Comparison of ENCODE assay signal across 7 cellular contexts in the genomic region with DNA sequence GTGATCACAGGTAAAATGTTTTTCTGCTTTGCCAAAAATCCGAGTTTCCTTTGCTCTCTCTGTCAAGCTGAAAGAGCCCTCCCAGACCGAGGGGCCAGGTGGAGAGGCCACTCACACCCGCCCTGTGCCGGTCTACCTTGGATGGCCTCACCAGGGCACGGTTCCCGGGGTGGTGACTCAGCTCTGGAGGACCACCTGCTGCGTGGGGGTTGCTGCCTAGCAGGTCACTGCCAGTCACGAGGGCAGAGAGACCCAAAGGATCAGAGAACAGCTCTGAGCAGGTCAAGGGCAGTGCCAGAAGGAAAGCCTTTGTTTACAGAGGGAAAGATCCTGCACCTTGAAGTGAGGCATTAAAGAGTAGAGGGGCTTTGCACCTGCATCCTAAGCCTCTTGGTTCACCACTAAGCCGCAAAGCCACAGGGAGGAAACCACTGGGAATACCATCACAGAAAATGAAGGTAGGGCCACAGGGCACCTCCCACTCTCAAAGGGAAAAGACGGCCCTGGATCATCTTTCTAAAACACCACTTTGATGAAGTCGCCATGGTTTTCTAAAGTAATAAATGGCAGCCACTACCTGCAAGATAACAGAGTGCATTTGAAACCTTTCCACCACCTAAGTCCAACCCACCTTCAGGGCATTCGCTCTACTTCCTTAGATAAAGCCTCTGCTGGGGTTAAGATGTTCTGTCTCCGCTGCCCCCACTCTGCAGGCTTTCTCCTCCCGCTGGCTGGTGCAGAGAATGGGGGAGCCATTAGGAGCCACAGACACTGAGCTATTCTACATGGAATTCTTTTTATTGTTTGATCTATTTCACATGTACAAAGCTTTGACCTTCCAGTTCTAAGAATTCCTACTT.
A peak's percentile ranks its signal among the peaks of the same experiment; 100 is the strongest.
DNase-seq lines count a peak whose midpoint lies in the region; ATAC-seq and TF ChIP-seq lines count a peak whose summit lies in the region.

No MANE protein-coding gene starts in this region.

- no peak overlapping the region for H3K4ac ChIP-seq in trophoblast cell (ENCODE audit: low read depth, low read length)

- peak overlapping the region; percentile 40 for H2AK5ac ChIP-seq in trophoblast cell (ENCODE audit: low read length)

- no peak overlapping the region for H2BK120ac ChIP-seq in trophoblast cell (ENCODE audit: insufficient read depth, low read length, poor library complexity)

- no peak overlapping the region for H2BK12ac ChIP-seq in trophoblast cell (ENCODE audit: low read length)

- H3K4me3 ChIP-seq in SK-N-MC (no peak overlapping the region), trophoblast cell (ENCODE audit: low read depth, low read length) (no peak overlapping the region)

- H3K9ac ChIP-seq in SK-N-MC (ENCODE audit: insufficient read length) (no peak overlapping the region), trophoblast cell (ENCODE audit: low read length) (no peak overlapping the region)

- no peak overlapping the region for H3K14ac ChIP-seq in trophoblast cell (ENCODE audit: low read length)

- no peak overlapping the region for H3K23ac ChIP-seq in trophoblast cell (ENCODE audit: low read length)

- ATAC-seq in HG02759 (IDR thresholded peaks at IDR 0.05; ENCODE audit: unreplicated experiment) (peak; percentile 33), esophagus mucosa (peak; percentile 36), GM18520 (IDR thresholded peaks at IDR 0.05; ENCODE audit: unreplicated experiment) (no peak)

- H2AFZ ChIP-seq in trophoblast cell (ENCODE audit: insufficient read depth, low read length, poor library complexity): no peak overlapping the region

- no peak overlapping the region for H2BK5ac ChIP-seq in trophoblast cell (ENCODE audit: low read depth, low read length, poor library complexity)

- H3K9me3 ChIP-seq in SK-N-MC (ENCODE audit: low read depth, low read length): no peaks in the 10 kb centered on the region; the same call in 1 of the 2 replicates
- no peaks in the 10 kb centered on the region for H3K9me3 ChIP-seq in trophoblast cell (ENCODE audit: insufficient read depth, low read depth, low read length)

- POLR2A ChIA-PET in HEK293T (lab: Yijun Ruan, JAX): no interaction called here

- H3K4me1 ChIP-seq in trophoblast cell (ENCODE audit: control insufficient read depth in 1 of 2, insufficient read depth in 2 of 2, low read length in 2 of 2): peaks cover 2 to 6% of the 10 kb centered on the region in 2 experiments

- no peak overlapping the region for H3K18ac ChIP-seq in trophoblast cell (ENCODE audit: low read length)

- no peak overlapping the region for H4K12ac ChIP-seq in trophoblast cell (ENCODE audit: low read depth, low read length)

- peaks cover 8% of the 10 kb centered on the region for H3K79me1 ChIP-seq in trophoblast cell (ENCODE audit: low read length)

- no peak for DNase-seq in SK-N-MC (ENCODE audit: low read depth, low spot score)
- peak in 1 of 2 donors; percentile 49 for DNase-seq in trophoblast cell
- no peak for DNase-seq in HEK293T (ENCODE audit: extremely low spot score)
- DNase-seq in NCI-H187 (lab: John Stamatoyannopoulos, UW): no peak

- H3K4me2 ChIP-seq in trophoblast cell (ENCODE audit: low read length): no peak overlapping the region

- H3K27ac ChIP-seq in SK-N-MC: peak overlapping the region; percentile 60
- H3K27ac ChIP-seq in trophoblast cell (ENCODE audit: low read depth, low read length): no peak overlapping the region

- H3K27me3 ChIP-seq in trophoblast cell (ENCODE audit: insufficient read depth, low read length): no peaks in the 10 kb centered on the region

- peaks cover 82% of the 10 kb centered on the region for H3K36me3 ChIP-seq in SK-N-MC (ENCODE audit: insufficient read depth, low read length)
- H3K36me3 ChIP-seq in trophoblast cell (ENCODE audit: control insufficient read depth in 1 of 2, insufficient read depth in 2 of 2, low read length in 2 of 2): no peaks in the 10 kb centered on the region

- CTCF ChIA-PET in HEK293T (lab: Yijun Ruan, JAX): no interaction called here

- no CpG with 5 or more reads among the region's 14 CpGs for WGBS in trophoblast cell (ENCODE audit: extremely low coverage, insufficient coverage, insufficient read length)

- no peaks in the 10 kb centered on the region for H3K79me2 ChIP-seq in trophoblast cell (ENCODE audit: control insufficient read depth, insufficient read depth, low read length, poor library complexity)

- H4K8ac ChIP-seq in trophoblast cell (ENCODE audit: low read depth, low read length): no peak overlapping the region

- no peak overlapping the region for H4K91ac ChIP-seq in trophoblast cell (ENCODE audit: low read depth, low read length)

TF ChIP-seq in HEK293T, 16 proteins besides CTCF, POLR2A, EP300 and RAD21:
- TF ChIP-seq SP1 (IDR thresholded peaks at IDR 0.05) (no peak), SUZ12 (IDR thresholded peaks at IDR 0.05) (no peak), BHLHE40 (IDR thresholded peaks at IDR 0.05; ENCODE audit: borderline replicate concordance) (no peak), ELF4 (IDR thresholded peaks at IDR 0.05) (no peak), NFRKB (IDR thresholded peaks at IDR 0.05) (no peak), TARDBP (IDR thresholded peaks at IDR 0.05) (no peak), FOXM1 (IDR thresholded peaks at IDR 0.05; ENCODE audit: borderline replicate concordance) (no peak), FOXK2 (IDR thresholded peaks at IDR 0.05) (no peak), ZNF384 (IDR thresholded peaks at IDR 0.05) (no peak)
TF ChIP-seq in HEK293T: peak in this region for 0.
